Comparison of ENCODE assay signal across 8 cellular contexts in the genomic region with DNA sequence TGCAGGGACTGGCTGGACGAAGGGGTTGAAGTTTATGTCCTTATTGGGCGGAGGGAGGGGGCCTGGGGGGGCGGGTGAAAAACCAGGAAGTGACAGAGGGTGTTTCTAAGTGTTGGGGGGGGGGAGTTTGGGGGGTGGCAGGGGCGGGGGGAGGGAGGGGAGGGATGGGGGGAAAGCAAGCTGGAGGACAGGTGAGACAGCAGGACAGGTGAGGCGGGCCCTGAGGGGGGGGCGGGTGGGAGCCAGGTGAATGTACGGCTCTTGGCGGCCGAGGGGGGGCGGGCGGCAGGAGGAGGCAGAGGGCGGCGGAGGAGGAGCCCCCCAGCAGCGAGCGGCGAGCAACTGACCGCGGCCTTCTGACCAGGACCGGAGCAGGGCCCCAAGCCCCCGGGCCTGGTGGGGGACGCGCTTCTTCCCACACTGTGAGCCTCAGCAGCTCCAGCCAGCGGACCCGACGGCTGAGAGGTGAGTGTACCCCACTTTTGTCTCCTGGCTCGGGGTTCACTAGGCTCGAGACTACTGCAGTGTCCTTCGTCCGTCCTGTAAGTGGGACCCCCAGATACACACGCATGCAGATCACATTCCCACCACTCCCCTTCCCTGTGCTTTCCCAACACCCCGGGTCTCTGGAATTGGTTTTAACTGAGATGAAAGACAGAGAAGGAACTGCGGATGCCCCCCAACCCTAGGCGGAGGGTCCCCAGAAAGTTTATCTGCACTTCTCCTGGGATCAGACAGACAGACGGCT. TPM values are rescaled to one million over a fixed set of nuclear protein-coding genes. Genes with fewer than 3 reads are reported as not detected.
DNase-seq lines count a peak whose midpoint lies in the region; ATAC-seq, FAIRE-seq and TF ChIP-seq lines count a peak whose summit lies in the region.

A gene (plus strand): TSS at position 324 of the 748 bp plus-strand sequence. CDS start 11,859 bp downstream, outside the sequence.

- peak within 1 kb of the TSS; percentile 92 to 100 (median 98) for H3K27ac Mint-ChIP-seq in CD14-positive monocyte
- peak within 1 kb of the TSS; percentile 93 to 96 (median 95); a peak in 6 of 7 replicates for H3K27ac Mint-ChIP-seq in H9

- no peak within 1 kb of the TSS for H3T11ph ChIP-seq in H9 (ENCODE audit: low read length)

- H3K9ac ChIP-seq in H9 (ENCODE audit: extremely low read depth, insufficient read length, low read length) (peak within 1 kb of the TSS; percentile 36), SK-N-MC (ENCODE audit: insufficient read length) (peak within 1 kb of the TSS; percentile 87), H1 (replicated peaks in 1 of 4; ENCODE audit: extremely low read depth in 1 of 4, low read depth in 3 of 4, low read length in 3 of 4) (peak within 1 kb of the TSS; percentile 40 to 52 (median 48); a peak in 6 of 7 replicates), mesendoderm (ENCODE audit: low read length) (peak within 1 kb of the TSS; percentile 97)

- H2BK15ac ChIP-seq in H9 (ENCODE audit: low read depth, low read length) (no peak within 1 kb of the TSS), H1 (ENCODE audit: low read length) (no peak within 1 kb of the TSS; the same call in 1 of the 2 replicates), mesendoderm (replicated peaks; ENCODE audit: low read depth) (peak within 1 kb of the TSS; percentile 14)

- H2BK20ac ChIP-seq in H9 (ENCODE audit: low read depth, low read length, poor library complexity, severe bottlenecking) (no peak within 1 kb of the TSS), H1 (ENCODE audit: low read length) (peak within 1 kb of the TSS; percentile 98; the same call in 1 of the 2 replicates)

- H2BK5ac ChIP-seq in H9 (ENCODE audit: insufficient read length, low read length) (no peak within 1 kb of the TSS), H1 (ENCODE audit: low read depth, low read length) (peak within 1 kb of the TSS; percentile 92), mesendoderm (ENCODE audit: low read length) (peak within 1 kb of the TSS; percentile 90)

- intact Hi-C loops in CD14-positive monocyte (cut with micrococcal nuclease) = loop anchor here (2.0 to 5.0 kb wide), 4 partner anchors 14 to 60 kb away; a partner anchor contains a TSS

- FAIRE-seq in H1 (lab: Jason Lieb, UNC) = no peak

- no peak within 1 kb of the TSS for H3K18ac ChIP-seq in H9 (ENCODE audit: insufficient read length, low read depth, low read length)
- H3K18ac ChIP-seq in H1 (ENCODE audit: extremely low read depth, low read length) = peak within 1 kb of the TSS; percentile 93
- H3K18ac ChIP-seq in mesendoderm (ENCODE audit: low read length) = peak within 1 kb of the TSS; percentile 89

- TF ChIP-seq CTCF in CD14-positive monocyte (IDR thresholded peaks at IDR 0.05) (no peak), H9 (conservative IDR thresholded peaks at IDR 0.05) (no peak), H1 (IDR thresholded peaks at IDR 0.05; ENCODE audit: control extremely low read depth in 1 of 3, insufficient read depth in 1 of 3, low read depth in 1 of 3, low read length in 3 of 3) (no peak), tibial nerve (IDR thresholded peaks at IDR 0.05) (no peak)

- no peaks in the 10 kb centered on the region for H4K20me1 ChIP-seq in H9 (ENCODE audit: control insufficient read depth, insufficient read depth, insufficient read length)
- peaks cover 0 to 15% of the 10 kb centered on the region in 2 experiments for H4K20me1 ChIP-seq in H1 (replicated peaks in 1 of 2; ENCODE audit: control insufficient read depth in 1 of 2, insufficient read depth in 2 of 2, low read length in 2 of 2)

- H4K91ac ChIP-seq in H9 (ENCODE audit: insufficient read length, low read depth, low read length) (no peak within 1 kb of the TSS), H1 (replicated peaks; ENCODE audit: insufficient read length, low read length) (peak within 1 kb of the TSS; percentile 94)

- H3K27ac ChIP-seq in H9 (ENCODE audit: insufficient read length, low read depth, low read length) = no peak within 1 kb of the TSS
- H3K27ac ChIP-seq in SK-N-MC = peak within 1 kb of the TSS; percentile 96
- H3K27ac ChIP-seq in H1 (ENCODE audit: low read depth, low read length) = peak within 1 kb of the TSS; percentile 48; the same call in 1 of the 2 replicates
- peak within 1 kb of the TSS; percentile 69 for H3K27ac ChIP-seq in mesendoderm (ENCODE audit: low read depth, low read length)
- H3K27ac ChIP-seq in tibial nerve = peak within 1 kb of the TSS; percentile 88 to 99 (median 98)

- DNase-seq in CD14-positive monocyte (ENCODE audit: low spot score) (no peak), H9 (peak; percentile 39), SK-N-MC (ENCODE audit: low read depth, low spot score) (no peak), H1 (ENCODE audit: low read depth in 1 of 2, low spot score in 2 of 2) (no peak), mesendoderm (no peak), tibial nerve (ENCODE audit: low spot score in 2 of 2) (no peak)
- no peak for DNase-seq in stimulated activated CD4-positive, alpha-beta T cell treated with anti-CD3 and anti-CD28 coated beads, Interleukin-1b, Interleukin-23, amount 100 ng/mL, for 48 hours

- H3K4me3 Mint-ChIP-seq in CD14-positive monocyte = peak within 1 kb of the TSS; percentile 96 to 99
- peak within 1 kb of the TSS; percentile 93 to 97 for H3K4me3 Mint-ChIP-seq in H9

- peak within 1 kb of the TSS; percentile 96 for H3K4me3 ChIP-seq in SK-N-MC
- peak within 1 kb of the TSS; percentile 87 to 99 (median 90) for H3K4me3 ChIP-seq in H1 (ENCODE audit: extremely low read depth in 1 of 4, insufficient read depth in 2 of 4, low read depth in 3 of 4, low read length in 4 of 4)
- peak within 1 kb of the TSS; percentile 75 for H3K4me3 ChIP-seq in mesendoderm (ENCODE audit: low read length)
- H3K4me3 ChIP-seq in tibial nerve = peak within 1 kb of the TSS; percentile 58 to 94 (median 78)

- H2AFZ ChIP-seq in H9 (ENCODE audit: low read length) (no peak within 1 kb of the TSS), H1 (ENCODE audit: low read length) (no peak within 1 kb of the TSS)

- no peak within 1 kb of the TSS for H3K23ac ChIP-seq in H9 (ENCODE audit: insufficient read length, low read depth, low read length)
- H3K23ac ChIP-seq in H1 (ENCODE audit: insufficient read length) = no peak within 1 kb of the TSS
- peak within 1 kb of the TSS; percentile 20 for H3K23ac ChIP-seq in mesendoderm (ENCODE audit: low read length)

- no peak within 1 kb of the TSS for H2BK120ac ChIP-seq in H9 (ENCODE audit: low read depth, low read length, poor library complexity, severe bottlenecking)
- H2BK120ac ChIP-seq in H1 (replicated peaks; ENCODE audit: low read depth, low read length) = peak within 1 kb of the TSS; percentile 51
- peak within 1 kb of the TSS; percentile 56 for H2BK120ac ChIP-seq in mesendoderm (ENCODE audit: low read depth, low read length)

- no peak within 1 kb of the TSS for H2AK5ac ChIP-seq in H9 (ENCODE audit: insufficient read length, low read length)
- no peak within 1 kb of the TSS for H2AK5ac ChIP-seq in H1 (ENCODE audit: low read depth, low read length)
- no peak within 1 kb of the TSS for H2AK5ac ChIP-seq in mesendoderm (ENCODE audit: low read length)

- peaks cover 56% of the 10 kb centered on the region for H3K4me1 Mint-ChIP-seq in CD14-positive monocyte
- peaks cover 34 to 43% of the 10 kb centered on the region in 2 experiments for H3K4me1 Mint-ChIP-seq in H9

- no CpG with 5 or more reads among the region's 34 CpGs for WGBS in H9 (ENCODE audit: extremely low coverage, insufficient read length, low lambda C conversion rate)
- 0% methylated on average over 9 of the region's 34 CpGs; no CpG with 5 or more reads in 1 of the 2 experiments for WGBS in H1 (ENCODE audit: extremely low coverage in 1 of 2, insufficient coverage in 1 of 2, insufficient read length in 1 of 2, insufficient replicate concordance in 2 of 2, low coverage in 1 of 2, low lambda C conversion rate in 2 of 2, missing lambda C conversion rate in 1 of 2), 2 experiments
- no CpG with 5 or more reads among the region's 34 CpGs for WGBS in mesendoderm (ENCODE audit: extremely low coverage, insufficient coverage, low lambda C conversion rate)
- 0 to 1% methylated on average over 25 to 31 of the region's 34 CpGs for WGBS in tibial nerve, 2 donors

- peaks cover 3 to 7% of the 10 kb centered on the region in 2 donors for H3K36me3 Mint-ChIP-seq in CD14-positive monocyte
- H3K36me3 Mint-ChIP-seq in H9 (ENCODE audit: insufficient read depth in 1 of 3, low read depth in 3 of 3) = no peaks in the 10 kb centered on the region; a peak in 2 of 7 replicates

- POLR2A ChIA-PET in H1 (lab: Charles Lee; ENCODE audit: partially characterized antibody) = interaction anchor here (0.6 to 42.8 kb wide), 6 partner anchors 13 to 194 kb away, joined by 3 to 702 read pairs (median 66); a partner anchor contains a TSS

- TF ChIP-seq POLR2A in H1 (IDR thresholded peaks at IDR 0.05; ENCODE audit: control extremely low read depth in 1 of 2, low read depth in 2 of 2, low read length in 2 of 2) (no peak), tibial nerve (IDR thresholded peaks at IDR 0.05) (no peak)

- TF ChIP-seq RAD21 in H1 (IDR thresholded peaks at IDR 0.05 in 1 of 2, conservative IDR thresholded peaks at IDR 0.05 in 1 of 2; ENCODE audit: low read depth in 2 of 2, low read length in 2 of 2) = no peak

- peak within 1 kb of the TSS; percentile 32 for H3K14ac ChIP-seq in H9 (ENCODE audit: insufficient read depth, low read length)
- H3K14ac ChIP-seq in H1 (ENCODE audit: insufficient read length) = peak within 1 kb of the TSS; percentile 11

- H3K9me3 Mint-ChIP-seq in CD14-positive monocyte (no peaks in the 10 kb centered on the region), H9 (peaks cover 0 to 2% of the 10 kb centered on the region in 2 experiments; a peak in 3 of 5 replicates)

- CTCF ChIA-PET in H1 (lab: Charles Lee; ENCODE audit: partially characterized antibody) = interaction anchor here (1.0 to 14.0 kb wide), 8 partner anchors 12 to 204 kb away, joined by 3 to 258 read pairs (median 4); a partner anchor contains a TSS

- no peak within 1 kb of the TSS for H3K56ac ChIP-seq in H9 (ENCODE audit: insufficient read length, low read depth, low read length)
- peak within 1 kb of the TSS; percentile 90 for H3K56ac ChIP-seq in H1 (replicated peaks; ENCODE audit: insufficient read length, low read depth, low read length)
- peak within 1 kb of the TSS; percentile 99 for H3K56ac ChIP-seq in mesendoderm (ENCODE audit: low read length)

- peak within 1 kb of the TSS; percentile 90 for H3K4me2 ChIP-seq in H9 (ENCODE audit: insufficient read depth, insufficient read length, low read length)
- H3K4me2 ChIP-seq in H1 (ENCODE audit: insufficient read depth in 1 of 2, low read depth in 2 of 2, low read length in 2 of 2) = peak within 1 kb of the TSS; percentile 79 to 93
- H3K4me2 ChIP-seq in mesendoderm (ENCODE audit: low read length) = peak within 1 kb of the TSS; percentile 99

- ATAC-seq in HG02588 (IDR thresholded peaks at IDR 0.05; ENCODE audit: unreplicated experiment) = no peak

- peaks cover 5% of the 10 kb centered on the region; the same call in 1 of the 2 replicates for H3K4me1 ChIP-seq in H9 (ENCODE audit: insufficient read depth, low read length)
- peaks cover 6 to 20% (median 15%) of the 10 kb centered on the region in 4 experiments for H3K4me1 ChIP-seq in H1 (replicated peaks in 1 of 4; ENCODE audit: control insufficient read depth in 3 of 4, insufficient read depth in 4 of 4, low read length in 3 of 4)
- peaks cover 10% of the 10 kb centered on the region for H3K4me1 ChIP-seq in mesendoderm (ENCODE audit: control insufficient read depth, low read depth, low read length)
- H3K4me1 ChIP-seq in tibial nerve = peaks cover 0 to 66% (median 50%) of the 10 kb centered on the region in 4 donors

- no peaks in the 10 kb centered on the region; the same call in 1 of the 2 replicates for H3K79me2 ChIP-seq in H9 (ENCODE audit: insufficient read depth, low read length)
- peaks cover 0 to 46% of the 10 kb centered on the region in 2 experiments; a peak in 3 of 4 replicates for H3K79me2 ChIP-seq in H1 (ENCODE audit: control insufficient read depth in 1 of 2, insufficient read depth in 2 of 2, low read length in 2 of 2)
- peaks cover 21% of the 10 kb centered on the region for H3K79me2 ChIP-seq in mesendoderm (ENCODE audit: control insufficient read depth, insufficient read depth, low read length)

- H3K27me3 Mint-ChIP-seq in CD14-positive monocyte (ENCODE audit: low read depth in 3 of 3) = peaks cover 0 to 4% (median 0%) of the 10 kb centered on the region in 3 donors
- H3K27me3 Mint-ChIP-seq in H9 (ENCODE audit: low read depth) = no peaks in the 10 kb centered on the region

- H3K23me2 ChIP-seq in H9 (ENCODE audit: insufficient read length, low read depth, low read length, poor library complexity, severe bottlenecking) = peaks cover 26% of the 10 kb centered on the region
- peaks cover 18% of the 10 kb centered on the region; the same call in 1 of the 2 replicates for H3K23me2 ChIP-seq in H1 (ENCODE audit: low read depth, low read length)

- H4K5ac ChIP-seq in H9 (ENCODE audit: insufficient read length, low read depth, low read length) (no peak within 1 kb of the TSS), H1 (ENCODE audit: insufficient read length, low read depth, low read length) (peak within 1 kb of the TSS; percentile 83), mesendoderm (ENCODE audit: low read length) (no peak within 1 kb of the TSS)

- no peak within 1 kb of the TSS for H2BK12ac ChIP-seq in H9 (ENCODE audit: insufficient read length, low read depth, low read length)
- H2BK12ac ChIP-seq in H1 (ENCODE audit: low read depth, low read length) = peak within 1 kb of the TSS; percentile 80

- TF ChIP-seq EP300 in H1 (IDR thresholded peaks at IDR 0.05; ENCODE audit: borderline replicate concordance in 1 of 2, low read depth in 2 of 2, low read length in 2 of 2) (no peak), tibial nerve (IDR thresholded peaks at IDR 0.05) (no peak)

- H4K8ac ChIP-seq in H9 (replicated peaks; ENCODE audit: insufficient read length, low read depth, low read length) (no peak within 1 kb of the TSS), H1 (ENCODE audit: extremely low read depth, insufficient read depth, low read length) (peak within 1 kb of the TSS; percentile 60), mesendoderm (ENCODE audit: low read depth, low read length) (no peak within 1 kb of the TSS)

- H3K4ac ChIP-seq in H9 (ENCODE audit: low read depth, low read length) = no peak within 1 kb of the TSS
- peak within 1 kb of the TSS; percentile 62 for H3K4ac ChIP-seq in H1 (replicated peaks; ENCODE audit: insufficient read length, low read depth, low read length)
- peak within 1 kb of the TSS; percentile 76 for H3K4ac ChIP-seq in mesendoderm (ENCODE audit: low read depth, low read length)

- H3K27me3 ChIP-seq in H9 (ENCODE audit: insufficient read depth, low read length) (no peaks in the 10 kb centered on the region), H1 (replicated peaks in 1 of 4; ENCODE audit: control insufficient read depth in 3 of 4, extremely low read depth in 1 of 4, insufficient read depth in 3 of 4, low read length in 3 of 4) (no peaks in the 10 kb centered on the region), mesendoderm (ENCODE audit: insufficient read depth, low read length, poor library complexity) (no peaks in the 10 kb centered on the region), tibial nerve (no peaks in the 10 kb centered on the region)

- H3K9me3 ChIP-seq in H9 (ENCODE audit: control insufficient read depth, low read depth, low read length) (no peaks in the 10 kb centered on the region), SK-N-MC (ENCODE audit: low read depth, low read length) (no peaks in the 10 kb centered on the region), H1 (ENCODE audit: insufficient read depth in 2 of 2, low read depth in 1 of 2, low read length in 1 of 2) (no peaks in the 10 kb centered on the region), tibial nerve (no peaks in the 10 kb centered on the region)

- H3K79me1 ChIP-seq in H9 (ENCODE audit: insufficient read depth, low read depth, low read length, poor library complexity, severe bottlenecking) = no peaks in the 10 kb centered on the region
- peaks cover 13% of the 10 kb centered on the region for H3K79me1 ChIP-seq in H1 (ENCODE audit: low read depth, low read length)
- peaks cover 5% of the 10 kb centered on the region for H3K79me1 ChIP-seq in mesendoderm (ENCODE audit: low read length)

- H3K36me3 ChIP-seq in SK-N-MC (ENCODE audit: insufficient read depth, low read length) = no peaks in the 10 kb centered on the region
- H3K36me3 ChIP-seq in H1 (ENCODE audit: control insufficient read depth in 2 of 4, insufficient read depth in 4 of 4, low read length in 3 of 4) = peaks cover 0 to 2% (median 0%) of the 10 kb centered on the region in 4 experiments; a peak in 2 of 8 replicates
- H3K36me3 ChIP-seq in mesendoderm (ENCODE audit: control insufficient read depth, insufficient read depth, low read length) = no peaks in the 10 kb centered on the region
- H3K36me3 ChIP-seq in tibial nerve = no peaks in the 10 kb centered on the region

RNA-seq across cellular contexts. Expression of the gene that starts here (rescaled TPM):
- 1 to 10 TPM; 6.3 to 9.6 TPM for polyA plus RNA-seq in CD14-positive monocyte
- total RNA-seq in H9 (2021) = 33.5 and 38.3 TPM in 2 replicates
- 22.1 and 24.5 TPM in 2 replicates for total RNA-seq in H1 (2021; fragmentation: NEBNext Ultra II Directional; extraction: Animal tissue kit (Norgen Biotek cat#: 25700))
- 36.9 and 38.3 TPM in 2 replicates for polyA plus RNA-seq in H1 (2011; rRNA removed)
- polyA plus RNA-seq in H1 (2011; cell fraction: cytosol; rRNA removed) = 28.7 TPM
- polyA plus RNA-seq in H1 (2011; cell fraction: nucleus; rRNA removed) = 38.2 TPM
- 11.5 to 24.0 TPM (median 20.2 TPM) in 4 replicates for polyA plus RNA-seq in H1 (2012, experiment 1 of 2)
- 15.2 TPM for polyA plus RNA-seq in H1 (2012, experiment 2 of 2)
- polyA plus RNA-seq in H1 (2013, experiment 1 of 2) = 8.9 TPM
- 9.4 TPM for polyA plus RNA-seq in H1 (2013, experiment 2 of 2)
- 16.1 and 19.4 TPM in 2 replicates for polyA minus RNA-seq in H1 (2011; rRNA and poly(A)+ RNA removed)
- 22.2 TPM for polyA minus RNA-seq in H1 (2011; cell fraction: cytosol; rRNA and poly(A)+ RNA removed)
- polyA minus RNA-seq in H1 (2011; cell fraction: nucleus; rRNA and poly(A)+ RNA removed) = 19.9 TPM
- 7.4 TPM for polyA plus RNA-seq in mesendoderm (2013, experiment 1 of 2)
- polyA plus RNA-seq in mesendoderm (2013, experiment 2 of 2) = 6.9 TPM
- total RNA-seq in tibial nerve = 10 to 100 TPM; 44.6 to 53.4 (median 49.5) TPM

Comparison
In these comparisons a context has a peak if more than half of its experiments do, and no peak if none do; other contexts are left out.
1. H3K9ac ChIP-seq: peak in every context shown above with its lines; median percentile 97 in mesendoderm; 87 in SK-N-MC; 48 in H1; 36 in H9.